In the genomic region with DNA sequence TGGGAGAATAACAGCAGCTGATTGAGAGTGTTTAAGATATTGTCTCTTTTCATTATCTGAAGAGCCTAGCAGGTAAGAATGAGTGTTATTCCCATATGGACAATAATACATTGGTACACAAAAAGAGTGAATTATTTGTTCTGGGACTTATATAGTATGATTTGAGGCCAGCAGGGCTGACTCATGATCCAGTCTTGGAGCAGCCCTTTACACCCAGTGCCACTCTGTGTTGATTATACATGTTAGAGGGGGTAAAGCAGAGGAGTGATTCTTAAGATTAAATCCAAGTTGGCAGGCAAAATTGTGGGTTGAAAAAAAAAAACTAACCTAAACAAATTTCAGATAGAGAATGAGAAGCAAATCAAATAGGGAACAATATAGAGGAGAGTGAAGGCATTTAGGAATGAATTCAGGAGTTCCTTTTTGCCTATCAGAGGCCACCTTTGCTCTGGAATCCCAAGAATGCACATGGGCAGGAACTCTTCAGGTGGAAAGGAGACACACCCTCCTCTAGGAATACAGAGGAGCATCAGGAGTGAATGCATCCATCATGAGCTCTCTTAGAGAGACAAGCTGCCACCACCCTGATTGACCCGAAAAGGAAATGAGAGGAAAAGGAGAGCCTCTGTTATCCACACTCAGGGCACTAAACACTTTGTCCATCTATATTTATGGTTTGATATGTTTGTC, we compare ENCODE assay signal across 19 cellular contexts. TPM values are rescaled to one million over a fixed set of nuclear protein-coding genes. Genes with fewer than 3 reads are reported as not detected.
A peak's percentile ranks its signal among the peaks of the same experiment; 100 is the strongest.
DNase-seq lines count a peak whose midpoint lies in the region; ATAC-seq and TF ChIP-seq lines count a peak whose summit lies in the region.
"Had no signal": no experiment of that assay in that cellular context is flagged by ENCODE, and none has a peak within 500 bp of the region (broad histone marks: within the 10 kb centered on the region; RNA-seq: fewer than 3 reads in every experiment).

No MANE protein-coding gene starts in this region.

- POLR2A ChIA-PET in HCT116 (lab: Charles Lee) = no interaction called here

- H3K9me3 Mint-ChIP-seq in type B pancreatic cell (no peaks in the 10 kb centered on the region), immature natural killer cell (no peaks in the 10 kb centered on the region)

- CTCF ChIA-PET in HCT116 (lab: Charles Lee) = no interaction called here

- H3K36me3 Mint-ChIP-seq in type B pancreatic cell (no peaks in the 10 kb centered on the region), immature natural killer cell (no peaks in the 10 kb centered on the region)
- H3K36me3 Mint-ChIP-seq: CD4-positive, alpha-beta memory T cell had no signal

- in situ Hi-C loops in G401 (cut with HindIII; ENCODE audit: low sequenced_read_pairs) = no loop called here

- DNase-seq in HCT116 (ENCODE audit: low read depth, low spot score) (no peak), SW480 (ENCODE audit: low spot score) (peak; percentile 76), iPS-NIHi11 (ENCODE audit: low spot score) (peak; percentile 15), type B pancreatic cell (ENCODE audit: extremely low spot score, unreplicated experiment) (no peak), immature natural killer cell (no peak), G401 (ENCODE audit: low spot score) (no peak)
- DNase-seq: BE2C; CD4-positive, alpha-beta memory T cell; DND-41; NCI-H1436 treated with DMSO at 0.1 percent for 48 hours; NCI-H2081 treated with DMSO at 0.1 percent for 48 hours; NCI-H226; NCI-H69; NK-92 treated with Interleukin-12 subunit alpha and Interleukin-12 subunit beta, amount 100 ng/mL, for 24 hours; OCI-M1 had no signal

- H3K9me2 ChIP-seq in HCT116 (ENCODE audit: insufficient read depth) = no peaks in the 10 kb centered on the region

- no peaks in the 10 kb centered on the region for H3K79me2 ChIP-seq in HCT116 (ENCODE audit: insufficient read depth, low read length)

- no peak for TF ChIP-seq POLR2A in HCT116 (IDR thresholded peaks at IDR 0.05; ENCODE audit: borderline replicate concordance, extremely low read depth, insufficient read depth, insufficient read length)

- H2AFZ ChIP-seq in HCT116 (ENCODE audit: low read depth, low read length, poor library complexity, severe bottlenecking) = no peak overlapping the region

- no peak overlapping the region for H3K4me3 ChIP-seq in HCT116 (replicated peaks in 1 of 2; ENCODE audit: low read depth in 1 of 2, low read length in 2 of 2)
- H3K4me3 ChIP-seq: SK-N-MC had no signal

- H3K4me1 Mint-ChIP-seq in type B pancreatic cell (ENCODE audit: unreplicated experiment) (no peaks in the 10 kb centered on the region), immature natural killer cell (no peaks in the 10 kb centered on the region)
- H3K4me1 Mint-ChIP-seq: CD4-positive, alpha-beta memory T cell had no signal

- H3K27ac Mint-ChIP-seq in type B pancreatic cell = peak overlapping the region; percentile 77
- H3K27ac Mint-ChIP-seq in immature natural killer cell = no peak overlapping the region
- H3K27ac Mint-ChIP-seq: CD4-positive, alpha-beta memory T cell had no signal

- no peak for TF ChIP-seq RAD21 in HCT116 (IDR thresholded peaks at IDR 0.05; ENCODE audit: low read depth)

- peaks cover 3% of the 10 kb centered on the region for H3K27me3 Mint-ChIP-seq in type B pancreatic cell
- peaks cover 0 to 5% (median 2%) of the 10 kb centered on the region in 3 donors for H3K27me3 Mint-ChIP-seq in immature natural killer cell (ENCODE audit: low read depth in 3 of 3)

- no peak overlapping the region for H3K27ac ChIP-seq in HCT116 (ENCODE audit: low read depth, low read length)
- H3K27ac ChIP-seq: SK-N-MC had no signal

- RAD21 ChIA-PET in HCT116 (lab: Charles Lee; ENCODE audit: low non-redundant PET in 1 of 2, low total read pairs in 2 of 2, uncharacterized antibody in 2 of 2, unreplicated experiment in 2 of 2) = no interaction called here

- peaks cover 72% of the 10 kb centered on the region for H3K27me3 ChIP-seq in HCT116 (ENCODE audit: insufficient read depth, low read length)
- H3K27me3 ChIP-seq: BE2C had no signal

- BruUV-seq in HCT116 (replicated peaks; lab: Mats Ljungman, UMichigan) = no TSS peak

- ATAC-seq in HCT116 (peak; percentile 68), GM19328 (IDR thresholded peaks at IDR 0.05; ENCODE audit: unreplicated experiment) (no peak)
- ATAC-seq: Right ventricle myocardium inferior had no signal

- TF ChIP-seq CTCF in HCT116 (IDR thresholded peaks at IDR 0.05 in 2 of 3, conservative IDR thresholded peaks at IDR 0.05 in 1 of 3; ENCODE audit: borderline replicate concordance in 1 of 3, insufficient read depth in 1 of 3, low read depth in 2 of 3, low read length in 2 of 3) (no peak), type B pancreatic cell (conservative IDR thresholded peaks at IDR 0.05) (no peak)

- H3K4me1 ChIP-seq in HCT116 (ENCODE audit: control insufficient read depth in 1 of 2, insufficient read depth in 2 of 2, low read length in 2 of 2) = peaks cover 0 to 12% of the 10 kb centered on the region in 2 experiments; a peak in 2 of 4 replicates
- H3K4me1 ChIP-seq: BE2C had no signal

- H3K9me3 ChIP-seq in HCT116 (ENCODE audit: control insufficient read depth in 1 of 2, insufficient read depth in 1 of 2, low read depth in 1 of 2, low read length in 2 of 2) = no peaks in the 10 kb centered on the region
- H3K9me3 ChIP-seq: BE2C had no signal

- H3K4me2 ChIP-seq in HCT116 (ENCODE audit: low read length) = peak overlapping the region; percentile 24

- no peak overlapping the region for H3K9ac ChIP-seq in HCT116 (ENCODE audit: low read length)

- intact Hi-C loops in HCT116 (cut with micrococcal nuclease) = no loop called here

- H3K4me3 Mint-ChIP-seq in type B pancreatic cell (no peak overlapping the region), immature natural killer cell (no peak overlapping the region)
- H3K4me3 Mint-ChIP-seq: CD4-positive, alpha-beta memory T cell had no signal

- no peaks in the 10 kb centered on the region for H3K36me3 ChIP-seq in HCT116 (ENCODE audit: control insufficient read depth in 1 of 2, insufficient read depth in 2 of 2, low read length in 2 of 2)
- H3K36me3 ChIP-seq: BE2C had no signal

- H4K20me1 ChIP-seq in HCT116 (ENCODE audit: insufficient read depth) = no peaks in the 10 kb centered on the region

TF ChIP-seq in HCT116, 20 proteins besides CTCF, POLR2A, EP300 and RAD21 (continues in another document):
- TF ChIP-seq TCF7L2 (IDR thresholded peaks at IDR 0.05; ENCODE audit: borderline replicate concordance, extremely low read depth, insufficient read depth, insufficient read length) = no peak
- no peak for TF ChIP-seq ZFX (IDR thresholded peaks at IDR 0.05)
- TF ChIP-seq JUND (IDR thresholded peaks at IDR 0.05) = no peak
- no peak for TF ChIP-seq EZH2phosphoT487 (IDR thresholded peaks at IDR 0.05; ENCODE audit: borderline replicate concordance)
- no peak for TF ChIP-seq EZH2 (IDR thresholded peaks at IDR 0.05)
- TF ChIP-seq CBX3 (IDR thresholded peaks at IDR 0.05; ENCODE audit: low read depth) = no peak
- no peak for TF ChIP-seq ZNF274 (IDR thresholded peaks at IDR 0.05; ENCODE audit: low read depth, low read length)
- no peak for TF ChIP-seq FOSL1 (IDR thresholded peaks at IDR 0.05; ENCODE audit: low read depth)
- TF ChIP-seq ELF1 (IDR thresholded peaks at IDR 0.05; ENCODE audit: borderline replicate concordance, low read depth) = no peak
- TF ChIP-seq, protein P1, sequence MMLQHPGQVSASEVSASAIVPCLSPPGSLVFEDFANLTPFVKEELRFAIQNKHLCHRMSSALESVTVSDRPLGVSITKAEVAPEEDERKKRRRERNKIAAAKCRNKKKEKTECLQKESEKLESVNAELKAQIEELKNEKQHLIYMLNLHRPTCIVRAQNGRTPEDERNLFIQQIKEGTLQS (IDR thresholded peaks at IDR 0.05) = no peak
- TF ChIP-seq, protein P2, sequence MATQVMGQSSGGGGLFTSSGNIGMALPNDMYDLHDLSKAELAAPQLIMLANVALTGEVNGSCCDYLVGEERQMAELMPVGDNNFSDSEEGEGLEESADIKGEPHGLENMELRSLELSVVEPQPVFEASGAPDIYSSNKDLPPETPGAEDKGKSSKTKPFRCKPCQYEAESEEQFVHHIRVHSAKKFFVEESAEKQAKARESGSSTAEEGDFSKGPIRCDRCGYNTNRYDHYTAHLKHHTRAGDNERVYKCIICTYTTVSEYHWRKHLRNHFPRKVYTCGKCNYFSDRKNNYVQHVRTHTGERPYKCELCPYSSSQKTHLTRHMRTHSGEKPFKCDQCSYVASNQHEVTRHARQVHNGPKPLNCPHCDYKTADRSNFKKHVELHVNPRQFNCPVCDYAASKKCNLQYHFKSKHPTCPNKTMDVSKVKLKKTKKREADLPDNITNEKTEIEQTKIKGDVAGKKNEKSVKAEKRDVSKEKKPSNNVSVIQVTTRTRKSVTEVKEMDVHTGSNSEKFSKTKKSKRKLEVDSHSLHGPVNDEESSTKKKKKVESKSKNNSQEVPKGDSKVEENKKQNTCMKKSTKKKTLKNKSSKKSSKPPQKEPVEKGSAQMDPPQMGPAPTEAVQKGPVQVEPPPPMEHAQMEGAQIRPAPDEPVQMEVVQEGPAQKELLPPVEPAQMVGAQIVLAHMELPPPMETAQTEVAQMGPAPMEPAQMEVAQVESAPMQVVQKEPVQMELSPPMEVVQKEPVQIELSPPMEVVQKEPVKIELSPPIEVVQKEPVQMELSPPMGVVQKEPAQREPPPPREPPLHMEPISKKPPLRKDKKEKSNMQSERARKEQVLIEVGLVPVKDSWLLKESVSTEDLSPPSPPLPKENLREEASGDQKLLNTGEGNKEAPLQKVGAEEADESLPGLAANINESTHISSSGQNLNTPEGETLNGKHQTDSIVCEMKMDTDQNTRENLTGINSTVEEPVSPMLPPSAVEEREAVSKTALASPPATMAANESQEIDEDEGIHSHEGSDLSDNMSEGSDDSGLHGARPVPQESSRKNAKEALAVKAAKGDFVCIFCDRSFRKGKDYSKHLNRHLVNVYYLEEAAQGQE (IDR thresholded peaks at IDR 0.05; ENCODE audit: low read depth) = no peak
- TF ChIP-seq EGR1 (IDR thresholded peaks at IDR 0.05; ENCODE audit: low read depth) = no peak

RNA-seq across cellular contexts. Expression of gene MRGPRX1, which starts 19.2 kb away (rescaled TPM):
- total RNA-seq in HCT116 (2021; ENCODE audit: unreplicated experiment) (not detected), type B pancreatic cell (ENCODE audit: low replicate concordance) (0.24 TPM in 1 of 2 replicates, not detected in the other)
- polyA plus RNA-seq in HCT116 (2012) = not detected in 2 replicates
- polyA plus RNA-seq in immature natural killer cell = not detected
- not detected in 2 replicates for total RNA-seq in G401 (2014; rRNA removed; shearing (Covaris generic))
- total RNA-seq: CD4-positive, alpha-beta memory T cell; Right ventricle myocardium inferior had no signal
- polyA plus RNA-seq: AG04450; CD4-positive, alpha-beta memory T cell had no signal

Comparison
In these comparisons a context has a peak if more than half of its experiments do, and no peak if none do; other contexts are left out.
1. DNase-seq: peak in SW480 (single experiment) and iPS-NIHi11 (single experiment); none in HCT116 (single experiment), type B pancreatic cell (single experiment), immature natural killer cell (0 of 3) and G401 (single experiment).